ENCODE assay signal across 23 cellular contexts in genomic region chr7:23915196-23915595, GRCh38.
"Had no signal": no experiment of that assay in that cellular context is flagged by ENCODE, and none has a peak within 500 bp of the region (broad histone marks: within the 10 kb centered on the region; RNA-seq: fewer than 3 reads in every experiment).

No MANE protein-coding gene starts in this region.

- DNase-seq: activated CD4-positive, alpha-beta T cell treated with anti-CD3 and anti-CD28 coated beads for 36 hours; activated CD4-positive, CD25-positive, alpha-beta regulatory T cell; activated naive CD4-positive, alpha-beta T cell; activated T-cell treated with anti-CD3 and anti-CD28 coated beads for 4 hours; activated T-cell treated with anti-CD3 and anti-CD28 coated beads, Interleukin-2, amount 50 U/mL, for 72 hours; dermis blood vessel endothelial cell; effector CD8-positive, alpha-beta T cell; immature natural killer cell; lower lobe of right lung; mesenchymal stem cell; naive thymus-derived CD8-positive, alpha-beta T cell; occipital lobe; right cardiac atrium; spleen; stimulated activated naive CD4-positive, alpha-beta T cell; tibial artery; upper lobe of right lung had no signal

- H3K4me3 Mint-ChIP-seq: activated CD4-positive, alpha-beta T cell treated with anti-CD3 and anti-CD28 coated beads for 36 hours; activated T-cell treated with anti-CD3 and anti-CD28 coated beads, Interleukin-2, amount 50 U/mL, for 72 hours; central memory CD8-positive, alpha-beta T cell; immature natural killer cell; naive thymus-derived CD8-positive, alpha-beta T cell; neural crest cell; T-helper 2 cell treated with Interferon-gamma antibody and Interleukin-4, amounts not matched to agents 5 μg/mL and 100 μg/mL, for 36 hours had no signal

- H3K4me1 Mint-ChIP-seq: activated CD4-positive, alpha-beta T cell treated with anti-CD3 and anti-CD28 coated beads for 36 hours; central memory CD8-positive, alpha-beta T cell; immature natural killer cell; naive thymus-derived CD8-positive, alpha-beta T cell; neural crest cell had no signal

- H3K9me3 Mint-ChIP-seq: central memory CD8-positive, alpha-beta T cell; neural crest cell; T-helper 2 cell treated with Interferon-gamma antibody and Interleukin-4, amounts not matched to agents 5 μg/mL and 100 μg/mL, for 36 hours had no signal

- ATAC-seq: activated CD4-positive, alpha-beta T cell treated with anti-CD3 and anti-CD28 coated beads for 36 hours; activated naive CD4-positive, alpha-beta T cell treated with anti-CD3 and anti-CD28 coated beads, Interleukin-2, amount 50 U/mL, for 72 hours; activated T-cell treated with anti-CD3 and anti-CD28 coated beads, Interleukin-2, amount 50 U/mL, for 72 hours; gastroesophageal sphincter; left lobe of liver; lower lobe of right lung; naive thymus-derived CD8-positive, alpha-beta T cell; right cardiac atrium; upper lobe of right lung had no signal

- H3K27ac Mint-ChIP-seq: activated CD4-positive, alpha-beta T cell treated with anti-CD3 and anti-CD28 coated beads for 36 hours; activated naive CD4-positive, alpha-beta T cell treated with anti-CD3 and anti-CD28 coated beads, Interleukin-2, amount 50 U/mL, for 72 hours; activated T-cell treated with anti-CD3 and anti-CD28 coated beads, Interleukin-2, amount 50 U/mL, for 72 hours; immature natural killer cell; naive thymus-derived CD8-positive, alpha-beta T cell; T-helper 2 cell treated with Interferon-gamma antibody and Interleukin-4, amounts not matched to agents 5 μg/mL and 100 μg/mL, for 36 hours had no signal

- H3K36me3 Mint-ChIP-seq: immature natural killer cell; naive thymus-derived CD8-positive, alpha-beta T cell had no signal
